1 cellular context compared by ENCODE assay signal in the genomic region with DNA sequence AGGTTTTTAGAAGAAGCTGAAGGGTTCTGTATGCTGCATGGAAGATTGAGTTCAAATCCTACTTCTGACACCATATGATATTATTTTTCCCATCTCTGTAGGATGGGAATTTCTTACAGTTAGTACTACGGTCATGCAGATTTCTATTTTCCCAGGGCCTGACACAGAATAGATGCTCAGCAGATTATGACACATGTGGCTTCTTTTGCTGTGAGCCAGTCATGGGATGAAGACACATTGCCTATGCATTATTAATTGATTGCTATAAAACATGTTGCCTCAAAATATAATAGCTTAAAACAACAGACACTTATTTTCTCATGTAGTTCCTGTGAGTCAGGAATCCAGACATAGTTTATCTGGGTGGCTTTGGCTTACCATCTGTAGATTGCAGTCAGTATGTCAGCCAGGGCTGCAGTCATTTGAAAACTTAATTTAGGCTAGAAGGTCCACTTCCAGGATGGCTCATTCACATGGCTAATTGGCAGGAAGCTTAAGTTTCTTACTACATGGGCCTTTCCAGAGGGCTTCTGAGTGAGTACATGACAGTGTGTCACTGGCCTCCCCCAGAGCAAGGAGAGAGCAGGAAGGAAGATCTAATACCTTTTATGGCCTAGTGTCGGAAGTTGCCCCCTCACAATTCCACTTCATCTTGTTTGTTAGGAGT.
TF ChIP-seq lines count a peak whose summit lies in the region.

No MANE protein-coding gene starts in this region.

TF ChIP-seq in HEK293, 187 proteins besides CTCF, POLR2A, EP300 and RAD21 (continued from another document and continues in another):
- TF ChIP-seq, protein P1, sequence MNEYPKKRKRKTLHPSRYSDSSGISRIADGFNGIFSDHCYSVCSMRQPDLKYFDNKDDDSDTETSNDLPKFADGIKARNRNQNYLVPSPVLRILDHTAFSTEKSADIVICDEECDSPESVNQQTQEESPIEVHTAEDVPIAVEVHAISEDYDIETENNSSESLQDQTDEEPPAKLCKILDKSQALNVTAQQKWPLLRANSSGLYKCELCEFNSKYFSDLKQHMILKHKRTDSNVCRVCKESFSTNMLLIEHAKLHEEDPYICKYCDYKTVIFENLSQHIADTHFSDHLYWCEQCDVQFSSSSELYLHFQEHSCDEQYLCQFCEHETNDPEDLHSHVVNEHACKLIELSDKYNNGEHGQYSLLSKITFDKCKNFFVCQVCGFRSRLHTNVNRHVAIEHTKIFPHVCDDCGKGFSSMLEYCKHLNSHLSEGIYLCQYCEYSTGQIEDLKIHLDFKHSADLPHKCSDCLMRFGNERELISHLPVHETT (tag by site-specific recombination; IDR thresholded peaks at IDR 0.05) = 0 out of 2 replicates have a peak, but pooled peaks have one; percentile 28
- TF ChIP-seq ZNF596 (tag by site-specific recombination; IDR thresholded peaks at IDR 0.05) (no peak), ZBTB48 (tag by site-specific recombination; IDR thresholded peaks at IDR 0.05) (no peak), ZNF341 (tag by site-specific recombination; IDR thresholded peaks at IDR 0.05; ENCODE audit: low read depth) (no peak), HOXD13 (CRISPR knock-in tag; IDR thresholded peaks at IDR 0.05; ENCODE audit: borderline replicate concordance) (no peak), ZNF792 (tag by site-specific recombination; IDR thresholded peaks at IDR 0.05) (no peak), ZNF121 (tag by site-specific recombination; IDR thresholded peaks at IDR 0.05) (no peak), ZNF221 (tag by site-specific recombination; IDR thresholded peaks at IDR 0.05; ENCODE audit: borderline replicate concordance) (no peak), GLIS2 (tag by site-specific recombination; IDR thresholded peaks at IDR 0.05) (no peak; the same call in 1 of the 2 replicates), ZNF654 (tag by site-specific recombination; IDR thresholded peaks at IDR 0.05; ENCODE audit: low read depth) (no peak), ZFP69B (tag by site-specific recombination; IDR thresholded peaks at IDR 0.05) (no peak), ZNF311 (tag by site-specific recombination; IDR thresholded peaks at IDR 0.05; ENCODE audit: borderline replicate concordance) (no peak), ZNF664 (tag by site-specific recombination; IDR thresholded peaks at IDR 0.05) (no peak), ZNF366 (tag by site-specific recombination; conservative IDR thresholded peaks at IDR 0.05) (peak; percentile 70), ZNF658 (tag by site-specific recombination; IDR thresholded peaks at IDR 0.05) (no peak), ZBTB17 (tag by site-specific recombination; IDR thresholded peaks at IDR 0.05) (0 out of 2 replicates have a peak, but pooled peaks have one; percentile 11), WT1 (tag by site-specific recombination; IDR thresholded peaks at IDR 0.05) (no peak), SCRT2 (tag by site-specific recombination; IDR thresholded peaks at IDR 0.05) (0 out of 2 replicates have a peak, but pooled peaks have one; percentile 13), ZNF837 (tag by site-specific recombination; IDR thresholded peaks at IDR 0.05) (no peak), ZNF776 (tag by site-specific recombination; IDR thresholded peaks at IDR 0.05; ENCODE audit: borderline replicate concordance) (no peak), ZNF677 (tag by site-specific recombination; IDR thresholded peaks at IDR 0.05) (no peak), YY2 (tag by site-specific recombination; IDR thresholded peaks at IDR 0.05) (no peak), ZBTB21 (tag by site-specific recombination; IDR thresholded peaks at IDR 0.05) (no peak), ZNF600 (tag by site-specific recombination; IDR thresholded peaks at IDR 0.05) (peak; percentile 89), ZNF239 (tag by site-specific recombination; IDR thresholded peaks at IDR 0.05) (no peak), SP2 (tag by site-specific recombination; IDR thresholded peaks at IDR 0.05) (peak; percentile 44), ZNF777 (tag by site-specific recombination; IDR thresholded peaks at IDR 0.05; ENCODE audit: borderline replicate concordance) (no peak), ZNF114 (tag by site-specific recombination; IDR thresholded peaks at IDR 0.05) (no peak), ZNF830 (tag by site-specific recombination; IDR thresholded peaks at IDR 0.05; ENCODE audit: low read depth) (no peak), ZNF530 (tag by site-specific recombination; IDR thresholded peaks at IDR 0.05; ENCODE audit: low read depth) (no peak), ZNF529 (tag by site-specific recombination; IDR thresholded peaks at IDR 0.05; ENCODE audit: insufficient replicate concordance) (no peak), ZXDB (tag by site-specific recombination; IDR thresholded peaks at IDR 0.05) (0 out of 2 replicates have a peak, but pooled peaks have one; percentile 40), ZFHX2 (tag by site-specific recombination; conservative IDR thresholded peaks at IDR 0.05) (peak; percentile 65; the same call in 1 of the 2 replicates), ZNF23 (tag by site-specific recombination; IDR thresholded peaks at IDR 0.05; ENCODE audit: borderline replicate concordance) (no peak), ZNF548 (tag by site-specific recombination; IDR thresholded peaks at IDR 0.05) (no peak)
- TF ChIP-seq, protein P2, sequence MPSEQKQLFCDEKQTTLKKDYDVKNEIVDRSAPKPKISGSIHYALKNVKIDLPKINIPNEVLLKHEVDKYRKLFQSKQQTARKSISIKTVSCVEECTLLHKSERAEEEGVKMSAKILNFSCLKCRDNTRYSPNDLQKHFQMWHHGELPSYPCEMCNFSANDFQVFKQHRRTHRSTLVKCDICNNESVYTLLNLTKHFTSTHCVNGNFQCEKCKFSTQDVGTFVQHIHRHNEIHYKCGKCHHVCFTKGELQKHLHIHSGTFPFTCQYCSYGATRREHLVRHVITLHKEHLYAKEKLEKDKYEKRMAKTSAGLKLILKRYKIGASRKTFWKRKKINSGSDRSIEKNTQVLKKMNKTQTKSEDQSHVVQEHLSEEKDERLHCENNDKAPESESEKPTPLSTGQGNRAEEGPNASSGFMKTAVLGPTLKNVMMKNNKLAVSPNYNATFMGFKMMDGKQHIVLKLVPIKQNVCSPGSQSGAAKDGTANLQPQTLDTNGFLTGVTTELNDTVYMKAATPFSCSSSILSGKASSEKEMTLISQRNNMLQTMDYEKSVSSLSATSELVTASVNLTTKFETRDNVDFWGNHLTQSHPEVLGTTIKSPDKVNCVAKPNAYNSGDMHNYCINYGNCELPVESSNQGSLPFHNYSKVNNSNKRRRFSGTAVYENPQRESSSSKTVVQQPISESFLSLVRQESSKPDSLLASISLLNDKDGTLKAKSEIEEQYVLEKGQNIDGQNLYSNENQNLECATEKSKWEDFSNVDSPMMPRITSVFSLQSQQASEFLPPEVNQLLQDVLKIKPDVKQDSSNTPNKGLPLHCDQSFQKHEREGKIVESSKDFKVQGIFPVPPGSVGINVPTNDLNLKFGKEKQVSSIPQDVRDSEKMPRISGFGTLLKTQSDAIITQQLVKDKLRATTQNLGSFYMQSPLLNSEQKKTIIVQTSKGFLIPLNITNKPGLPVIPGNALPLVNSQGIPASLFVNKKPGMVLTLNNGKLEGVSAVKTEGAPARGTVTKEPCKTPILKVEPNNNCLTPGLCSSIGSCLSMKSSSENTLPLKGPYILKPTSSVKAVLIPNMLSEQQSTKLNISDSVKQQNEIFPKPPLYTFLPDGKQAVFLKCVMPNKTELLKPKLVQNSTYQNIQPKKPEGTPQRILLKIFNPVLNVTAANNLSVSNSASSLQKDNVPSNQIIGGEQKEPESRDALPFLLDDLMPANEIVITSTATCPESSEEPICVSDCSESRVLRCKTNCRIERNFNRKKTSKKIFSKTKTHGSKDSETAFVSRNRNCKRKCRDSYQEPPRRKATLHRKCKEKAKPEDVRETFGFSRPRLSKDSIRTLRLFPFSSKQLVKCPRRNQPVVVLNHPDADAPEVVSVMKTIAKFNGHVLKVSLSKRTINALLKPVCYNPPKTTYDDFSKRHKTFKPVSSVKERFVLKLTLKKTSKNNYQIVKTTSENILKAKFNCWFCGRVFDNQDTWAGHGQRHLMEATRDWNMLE (tag by site-specific recombination; conservative IDR thresholded peaks at IDR 0.05; ENCODE audit: low read depth) = no peak
- TF ChIP-seq, protein P3, sequence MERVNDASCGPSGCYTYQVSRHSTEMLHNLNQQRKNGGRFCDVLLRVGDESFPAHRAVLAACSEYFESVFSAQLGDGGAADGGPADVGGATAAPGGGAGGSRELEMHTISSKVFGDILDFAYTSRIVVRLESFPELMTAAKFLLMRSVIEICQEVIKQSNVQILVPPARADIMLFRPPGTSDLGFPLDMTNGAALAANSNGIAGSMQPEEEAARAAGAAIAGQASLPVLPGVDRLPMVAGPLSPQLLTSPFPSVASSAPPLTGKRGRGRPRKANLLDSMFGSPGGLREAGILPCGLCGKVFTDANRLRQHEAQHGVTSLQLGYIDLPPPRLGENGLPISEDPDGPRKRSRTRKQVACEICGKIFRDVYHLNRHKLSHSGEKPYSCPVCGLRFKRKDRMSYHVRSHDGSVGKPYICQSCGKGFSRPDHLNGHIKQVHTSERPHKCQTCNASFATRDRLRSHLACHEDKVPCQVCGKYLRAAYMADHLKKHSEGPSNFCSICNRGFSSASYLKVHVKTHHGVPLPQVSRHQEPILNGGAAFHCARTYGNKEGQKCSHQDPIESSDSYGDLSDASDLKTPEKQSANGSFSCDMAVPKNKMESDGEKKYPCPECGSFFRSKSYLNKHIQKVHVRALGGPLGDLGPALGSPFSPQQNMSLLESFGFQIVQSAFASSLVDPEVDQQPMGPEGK (tag by site-specific recombination; IDR thresholded peaks at IDR 0.05) = peak; percentile 51; the same call in 1 of the 2 replicates
- TF ChIP-seq, protein P4, sequence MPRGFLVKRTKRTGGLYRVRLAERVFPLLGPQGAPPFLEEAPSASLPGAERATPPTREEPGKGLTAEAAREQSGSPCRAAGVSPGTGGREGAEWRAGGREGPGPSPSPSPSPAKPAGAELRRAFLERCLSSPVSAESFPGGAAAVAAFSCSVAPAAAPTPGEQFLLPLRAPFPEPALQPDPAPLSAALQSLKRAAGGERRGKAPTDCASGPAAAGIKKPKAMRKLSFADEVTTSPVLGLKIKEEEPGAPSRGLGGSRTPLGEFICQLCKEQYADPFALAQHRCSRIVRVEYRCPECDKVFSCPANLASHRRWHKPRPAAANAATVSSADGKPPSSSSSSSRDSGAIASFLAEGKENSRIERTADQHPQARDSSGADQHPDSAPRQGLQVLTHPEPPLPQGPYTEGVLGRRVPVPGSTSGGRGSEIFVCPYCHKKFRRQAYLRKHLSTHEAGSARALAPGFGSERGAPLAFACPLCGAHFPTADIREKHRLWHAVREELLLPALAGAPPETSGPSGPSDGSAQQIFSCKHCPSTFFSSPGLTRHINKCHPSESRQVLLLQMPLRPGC (tag by site-specific recombination; IDR thresholded peaks at IDR 0.05) = 0 out of 2 replicates have a peak, but pooled peaks have one; percentile 29
- TF ChIP-seq, protein P5, sequence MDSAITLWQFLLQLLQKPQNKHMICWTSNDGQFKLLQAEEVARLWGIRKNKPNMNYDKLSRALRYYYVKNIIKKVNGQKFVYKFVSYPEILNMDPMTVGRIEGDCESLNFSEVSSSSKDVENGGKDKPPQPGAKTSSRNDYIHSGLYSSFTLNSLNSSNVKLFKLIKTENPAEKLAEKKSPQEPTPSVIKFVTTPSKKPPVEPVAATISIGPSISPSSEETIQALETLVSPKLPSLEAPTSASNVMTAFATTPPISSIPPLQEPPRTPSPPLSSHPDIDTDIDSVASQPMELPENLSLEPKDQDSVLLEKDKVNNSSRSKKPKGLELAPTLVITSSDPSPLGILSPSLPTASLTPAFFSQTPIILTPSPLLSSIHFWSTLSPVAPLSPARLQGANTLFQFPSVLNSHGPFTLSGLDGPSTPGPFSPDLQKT (IDR thresholded peaks at IDR 0.05; ENCODE audit: borderline replicate concordance, low read depth, low read length) = 0 out of 2 replicates have a peak, but pooled peaks have one; percentile 87
- TF ChIP-seq, protein P6, sequence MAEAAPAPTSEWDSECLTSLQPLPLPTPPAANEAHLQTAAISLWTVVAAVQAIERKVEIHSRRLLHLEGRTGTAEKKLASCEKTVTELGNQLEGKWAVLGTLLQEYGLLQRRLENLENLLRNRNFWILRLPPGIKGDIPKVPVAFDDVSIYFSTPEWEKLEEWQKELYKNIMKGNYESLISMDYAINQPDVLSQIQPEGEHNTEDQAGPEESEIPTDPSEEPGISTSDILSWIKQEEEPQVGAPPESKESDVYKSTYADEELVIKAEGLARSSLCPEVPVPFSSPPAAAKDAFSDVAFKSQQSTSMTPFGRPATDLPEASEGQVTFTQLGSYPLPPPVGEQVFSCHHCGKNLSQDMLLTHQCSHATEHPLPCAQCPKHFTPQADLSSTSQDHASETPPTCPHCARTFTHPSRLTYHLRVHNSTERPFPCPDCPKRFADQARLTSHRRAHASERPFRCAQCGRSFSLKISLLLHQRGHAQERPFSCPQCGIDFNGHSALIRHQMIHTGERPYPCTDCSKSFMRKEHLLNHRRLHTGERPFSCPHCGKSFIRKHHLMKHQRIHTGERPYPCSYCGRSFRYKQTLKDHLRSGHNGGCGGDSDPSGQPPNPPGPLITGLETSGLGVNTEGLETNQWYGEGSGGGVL (tag by site-specific recombination; IDR thresholded peaks at IDR 0.05) = peak; percentile 75
- TF ChIP-seq, protein P7, sequence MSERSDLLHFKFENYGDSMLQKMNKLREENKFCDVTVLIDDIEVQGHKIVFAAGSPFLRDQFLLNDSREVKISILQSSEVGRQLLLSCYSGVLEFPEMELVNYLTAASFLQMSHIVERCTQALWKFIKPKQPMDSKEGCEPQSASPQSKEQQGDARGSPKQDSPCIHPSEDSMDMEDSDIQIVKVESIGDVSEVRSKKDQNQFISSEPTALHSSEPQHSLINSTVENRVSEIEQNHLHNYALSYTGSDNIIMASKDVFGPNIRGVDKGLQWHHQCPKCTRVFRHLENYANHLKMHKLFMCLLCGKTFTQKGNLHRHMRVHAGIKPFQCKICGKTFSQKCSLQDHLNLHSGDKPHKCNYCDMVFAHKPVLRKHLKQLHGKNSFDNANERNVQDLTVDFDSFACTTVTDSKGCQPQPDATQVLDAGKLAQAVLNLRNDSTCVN (tag by site-specific recombination; optimal IDR thresholded peaks at IDR 0.05) = no peak
- TF ChIP-seq, protein P8, sequence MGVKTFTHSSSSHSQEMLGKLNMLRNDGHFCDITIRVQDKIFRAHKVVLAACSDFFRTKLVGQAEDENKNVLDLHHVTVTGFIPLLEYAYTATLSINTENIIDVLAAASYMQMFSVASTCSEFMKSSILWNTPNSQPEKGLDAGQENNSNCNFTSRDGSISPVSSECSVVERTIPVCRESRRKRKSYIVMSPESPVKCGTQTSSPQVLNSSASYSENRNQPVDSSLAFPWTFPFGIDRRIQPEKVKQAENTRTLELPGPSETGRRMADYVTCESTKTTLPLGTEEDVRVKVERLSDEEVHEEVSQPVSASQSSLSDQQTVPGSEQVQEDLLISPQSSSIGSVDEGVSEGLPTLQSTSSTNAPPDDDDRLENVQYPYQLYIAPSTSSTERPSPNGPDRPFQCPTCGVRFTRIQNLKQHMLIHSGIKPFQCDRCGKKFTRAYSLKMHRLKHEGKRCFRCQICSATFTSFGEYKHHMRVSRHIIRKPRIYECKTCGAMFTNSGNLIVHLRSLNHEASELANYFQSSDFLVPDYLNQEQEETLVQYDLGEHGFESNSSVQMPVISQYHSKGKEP (tag by site-specific recombination; IDR thresholded peaks at IDR 0.05) = no peak
